In genomic region chr3:87350367-87351199, GRCh38 we compare ENCODE assay signal across 8 cellular contexts.
A peak's percentile ranks its signal among the peaks of the same experiment; 100 is the strongest.
DNase-seq lines count a peak whose midpoint lies in the region; ATAC-seq and TF ChIP-seq lines count a peak whose summit lies in the region.

No MANE protein-coding gene starts in this region.

- no peak overlapping the region for H3K27ac ChIP-seq in cardiac muscle cell

- no peaks in the 10 kb centered on the region for H3K36me3 Mint-ChIP-seq in activated CD8-positive, alpha-beta T cell treated with anti-CD3 and anti-CD28 coated beads, Interleukin-2, amount 10 ng/mL, durations not matched to agents 7 days and 5 days (ENCODE audit: low read depth)

- H3K9me3 ChIP-seq in cardiac muscle cell (ENCODE audit: low read depth) = no peaks in the 10 kb centered on the region

- no peak overlapping the region for H3K4me3 Mint-ChIP-seq in activated CD8-positive, alpha-beta T cell treated with anti-CD3 and anti-CD28 coated beads, Interleukin-2, amount 10 ng/mL, durations not matched to agents 7 days and 5 days

- ATAC-seq in GM18858 (IDR thresholded peaks at IDR 0.05; ENCODE audit: unreplicated experiment) = peak; percentile 99
- ATAC-seq in HG02885 (IDR thresholded peaks at IDR 0.05; ENCODE audit: poor library complexity, unreplicated experiment) = peak; percentile 99
- ATAC-seq in activated CD8-positive, alpha-beta T cell treated with anti-CD3 and anti-CD28 coated beads, Interleukin-2, amount 10 ng/mL, durations not matched to agents 7 days and 5 days = peak; percentile 93

- no peaks in the 10 kb centered on the region for H3K9me3 Mint-ChIP-seq in activated CD8-positive, alpha-beta T cell treated with anti-CD3 and anti-CD28 coated beads, Interleukin-2, amount 10 ng/mL, durations not matched to agents 7 days and 5 days (ENCODE audit: insufficient read depth)

- H3K27ac Mint-ChIP-seq in activated CD8-positive, alpha-beta T cell treated with anti-CD3 and anti-CD28 coated beads, Interleukin-2, amount 10 ng/mL, durations not matched to agents 7 days and 5 days = no peak overlapping the region

- peak; percentile 88 for TF ChIP-seq CTCF in cardiac muscle cell (IDR thresholded peaks at IDR 0.05; ENCODE audit: low read depth, low read length)

- no peak overlapping the region for H3K4me3 ChIP-seq in cardiac muscle cell

- no peaks in the 10 kb centered on the region for H3K36me3 ChIP-seq in cardiac muscle cell

- no peaks in the 10 kb centered on the region for H3K4me1 ChIP-seq in cardiac muscle cell (ENCODE audit: low read depth)

- POLR2A ChIA-PET in activated CD8-positive, alpha-beta T cell treated with anti-CD3 and anti-CD28 coated beads, Interleukin-2, amount 10 ng/mL, durations not matched to agents 7 days and 5 days (lab: Charles Lee) = no interaction called here

- no peaks in the 10 kb centered on the region for H3K4me1 Mint-ChIP-seq in activated CD8-positive, alpha-beta T cell treated with anti-CD3 and anti-CD28 coated beads, Interleukin-2, amount 10 ng/mL, durations not matched to agents 7 days and 5 days (ENCODE audit: low read depth)

- DNase-seq in D341Med (ENCODE audit: low spot score) = peak; percentile 66
- peak; percentile 47 for DNase-seq in NCI-H1694 treated with DMSO at 0.1 percent for 48 hours (lab: John Stamatoyannopoulos, UW)
- peak; percentile 45 for DNase-seq in activated CD8-positive, alpha-beta T cell treated with anti-CD3 and anti-CD28 coated beads, Interleukin-2, amount 10 ng/mL, durations not matched to agents 7 days and 5 days
- DNase-seq in cardiac muscle cell (ENCODE audit: low read depth in 1 of 2, low spot score in 1 of 2) = peak; percentile 61 to 67
- peak; percentile 34 for DNase-seq in retina
- DNase-seq in NCI-H1048 (lab: John Stamatoyannopoulos, UW) = no peak

- H3K27me3 ChIP-seq in cardiac muscle cell = no peaks in the 10 kb centered on the region

- peaks cover 13% of the 10 kb centered on the region for H3K27me3 Mint-ChIP-seq in activated CD8-positive, alpha-beta T cell treated with anti-CD3 and anti-CD28 coated beads, Interleukin-2, amount 10 ng/mL, durations not matched to agents 7 days and 5 days (ENCODE audit: low read depth)

- CTCF ChIA-PET in activated CD8-positive, alpha-beta T cell treated with anti-CD3 and anti-CD28 coated beads, Interleukin-2, amount 10 ng/mL, durations not matched to agents 7 days and 5 days (lab: Charles Lee) = interaction anchor here (0.5 to 2.6 kb wide), 22 partner anchors 9 to 764 kb away, joined by 3 to 16 read pairs (median 3); no protein-coding TSS in a partner anchor
